ENCODE assay signal across 13 cellular contexts in genomic region chr13:90750957-90751356, GRCh38.
DNase-seq lines count a peak whose midpoint lies in the region; ATAC-seq and TF ChIP-seq lines count a peak whose summit lies in the region.
"Had no signal": no experiment of that assay in that cellular context is flagged by ENCODE, and none has a peak within 500 bp of the region (broad histone marks: within the 10 kb centered on the region; RNA-seq: fewer than 3 reads in every experiment).

No MANE protein-coding gene starts in this region.

- DNase-seq in GM23248 (no peak), SK-N-DZ (ENCODE audit: low spot score) (peak; percentile 93), amniotic epithelial cell (ENCODE audit: low read depth) (peak; percentile 54), renal cortical epithelial cell (ENCODE audit: low read depth) (peak; percentile 18), suprapubic skin (ENCODE audit: low spot score in 2 of 2) (no peak)
- no peak for DNase-seq in naive thymus-derived CD8-positive, alpha-beta T cell
- DNase-seq: ACHN; Calu3; CD4-positive, CD25-positive, alpha-beta regulatory T cell; DMS 273 treated with DMSO at 0.1 percent for 48 hours; H7 had no signal

- H3K9me3 Mint-ChIP-seq in naive thymus-derived CD8-positive, alpha-beta T cell, result peaks cover 4 to 42% (median 14%) of the 10 kb centered on the region in 9 donors

- H3K4me1 ChIP-seq in GM23248 (ENCODE audit: insufficient read depth), result no peaks in the 10 kb centered on the region
- H3K4me1 ChIP-seq in suprapubic skin, result no peaks in the 10 kb centered on the region

- ATAC-seq in GM21423 (IDR thresholded peaks at IDR 0.05; ENCODE audit: unreplicated experiment), result no peak
- no peak for ATAC-seq in naive thymus-derived CD8-positive, alpha-beta T cell

- H3K36me3 ChIP-seq in GM23248 (ENCODE audit: low read depth) (no peaks in the 10 kb centered on the region), suprapubic skin (no peaks in the 10 kb centered on the region)
- H3K36me3 ChIP-seq: BLaER1 treated with 17β-estradiol and CSF1 and Interleukin-3, amounts not matched to agents 10 nM and 100 nM had no signal

- H3K27ac Mint-ChIP-seq in naive thymus-derived CD8-positive, alpha-beta T cell, result no peak overlapping the region
- H3K27ac Mint-ChIP-seq: CD4-positive, CD25-positive, alpha-beta regulatory T cell had no signal

- no peak overlapping the region for H3K27ac ChIP-seq in GM23248
- H3K27ac ChIP-seq in suprapubic skin, result no peak overlapping the region
- H3K27ac ChIP-seq: BLaER1 treated with 17β-estradiol and CSF1 and Interleukin-3, amounts not matched to agents 10 nM and 100 nM had no signal

- no peak for TF ChIP-seq CTCF in suprapubic skin (IDR thresholded peaks at IDR 0.05)

- H3K9me3 ChIP-seq in GM23248 (ENCODE audit: low read depth) (no peaks in the 10 kb centered on the region), suprapubic skin (no peaks in the 10 kb centered on the region)
- H3K9me3 ChIP-seq: BLaER1 treated with 17β-estradiol and CSF1 and Interleukin-3, amounts not matched to agents 10 nM and 100 nM had no signal

- no peak overlapping the region for H3K4me2 ChIP-seq in GM23248 (ENCODE audit: unreplicated experiment)
- H3K4me2 ChIP-seq: BLaER1 treated with 17β-estradiol and CSF1 and Interleukin-3, amounts not matched to agents 10 nM and 100 nM had no signal

- H3K27me3 ChIP-seq in GM23248 (replicated peaks; ENCODE audit: insufficient read depth) (no peaks in the 10 kb centered on the region), suprapubic skin (no peaks in the 10 kb centered on the region)
- H3K27me3 ChIP-seq: BLaER1 treated with 17β-estradiol and CSF1 and Interleukin-3, amounts not matched to agents 10 nM and 100 nM had no signal

- H3K4me3 ChIP-seq in GM23248 (no peak overlapping the region), suprapubic skin (no peak overlapping the region)
- H3K4me3 ChIP-seq: BLaER1 treated with 17β-estradiol and CSF1 and Interleukin-3, amounts not matched to agents 10 nM and 100 nM had no signal

- in situ Hi-C loops in GM23248 (cut with MboI), result no loop called here

- no peaks in the 10 kb centered on the region for H4K20me1 ChIP-seq in GM23248 (ENCODE audit: insufficient read depth)
- H4K20me1 ChIP-seq: BLaER1 treated with 17β-estradiol and CSF1 and Interleukin-3, amounts not matched to agents 10 nM and 100 nM had no signal

- no peaks in the 10 kb centered on the region for H3K9me2 ChIP-seq in GM23248 (ENCODE audit: insufficient read depth)

- no peaks in the 10 kb centered on the region for H3K4me1 Mint-ChIP-seq in naive thymus-derived CD8-positive, alpha-beta T cell
- H3K4me1 Mint-ChIP-seq: CD4-positive, CD25-positive, alpha-beta regulatory T cell had no signal

- H3K27me3 Mint-ChIP-seq in naive thymus-derived CD8-positive, alpha-beta T cell, result no peaks in the 10 kb centered on the region
- H3K27me3 Mint-ChIP-seq: CD4-positive, CD25-positive, alpha-beta regulatory T cell had no signal

- no peak for TF ChIP-seq EP300 in suprapubic skin (IDR thresholded peaks at IDR 0.05)

- no peaks in the 10 kb centered on the region for H3F3A ChIP-seq in GM23248 (ENCODE audit: insufficient read depth)

- POLR2A ChIA-PET in naive thymus-derived CD8-positive, alpha-beta T cell (lab: Charles Lee), result no interaction called here

- no peak for TF ChIP-seq POLR2A in suprapubic skin (IDR thresholded peaks at IDR 0.05)

- H2AFZ ChIP-seq in GM23248, result peak overlapping the region; percentile 35; the same call in 1 of the 2 replicates

- no peak overlapping the region for H3K9ac ChIP-seq in GM23248
- H3K9ac ChIP-seq: BLaER1 treated with 17β-estradiol and CSF1 and Interleukin-3, amounts not matched to agents 10 nM and 100 nM had no signal

- H3K4me3 Mint-ChIP-seq in naive thymus-derived CD8-positive, alpha-beta T cell, result no peak overlapping the region
- H3K4me3 Mint-ChIP-seq: CD4-positive, CD25-positive, alpha-beta regulatory T cell had no signal

- no peaks in the 10 kb centered on the region for H3K79me2 ChIP-seq in GM23248 (ENCODE audit: insufficient read depth)

- H3K36me3 Mint-ChIP-seq in naive thymus-derived CD8-positive, alpha-beta T cell, result peaks cover 0 to 5% (median 0%) of the 10 kb centered on the region in 3 donors
- H3K36me3 Mint-ChIP-seq: CD4-positive, CD25-positive, alpha-beta regulatory T cell had no signal

Comparison
In these comparisons a context has a peak if more than half of its experiments do, and no peak if none do; other contexts are left out.
1. DNase-seq: peak in SK-N-DZ (single experiment), amniotic epithelial cell (single experiment) and renal cortical epithelial cell (single experiment); none in GM23248 (single experiment), suprapubic skin (0 of 2) and naive thymus-derived CD8-positive, alpha-beta T cell (0 of 10).